ENCODE assay signal across 8 cellular contexts in genomic region chr10:11610151-11610854, GRCh38. TPM values are rescaled to one million over a fixed set of nuclear protein-coding genes. Genes with fewer than 3 reads are reported as not detected.
DNase-seq lines count a peak whose midpoint lies in the region; ATAC-seq and TF ChIP-seq lines count a peak whose summit lies in the region.

No MANE protein-coding gene starts in this region.

- H3K9me3 Mint-ChIP-seq in Caco-2 (ENCODE audit: unreplicated experiment) (no peaks in the 10 kb centered on the region), endodermal cell (no peaks in the 10 kb centered on the region)

- no peaks in the 10 kb centered on the region for H4K20me1 ChIP-seq in OCI-LY1 (ENCODE audit: insufficient read depth, low read length)

- H3K4me1 Mint-ChIP-seq in Caco-2 (ENCODE audit: low read depth, unreplicated experiment) (peaks cover 29% of the 10 kb centered on the region), endodermal cell (peaks cover 30% of the 10 kb centered on the region)

- no peak for DNase-seq in Caco-2
- no peak for DNase-seq in endodermal cell
- no peak for DNase-seq in GM13976 (ENCODE audit: low spot score)
- no peak for DNase-seq in NCI-H2196 treated with DMSO at 0.1 percent for 48 hours (lab: John Stamatoyannopoulos, UW; ENCODE audit: unreplicated experiment)

- no peaks in the 10 kb centered on the region for H3K9me2 ChIP-seq in OCI-LY1 (ENCODE audit: low read depth, low read length)

- ATAC-seq in GM21528 (IDR thresholded peaks at IDR 0.05; ENCODE audit: low FRiP score, unreplicated experiment) = no peak
- ATAC-seq in GM19463 (IDR thresholded peaks at IDR 0.05; ENCODE audit: unreplicated experiment) = no peak

- H2AFZ ChIP-seq in OCI-LY1 (ENCODE audit: low read length) = no peak overlapping the region

- POLR2A ChIA-PET in Caco-2 (lab: Charles Lee) = no interaction called here

- H3K27ac Mint-ChIP-seq in Caco-2 (ENCODE audit: unreplicated experiment) (peak overlapping the region; percentile 72), endodermal cell (peak overlapping the region; percentile 94)

- peaks cover 6% of the 10 kb centered on the region for H3K36me3 Mint-ChIP-seq in Caco-2 (ENCODE audit: insufficient read depth, unreplicated experiment)
- peaks cover 2% of the 10 kb centered on the region for H3K36me3 Mint-ChIP-seq in endodermal cell (ENCODE audit: low read depth)

- in situ Hi-C loops in GM13976 (cut with MboI; ENCODE audit: low sequenced_read_pairs, unreplicated experiment) = no loop called here

- peak overlapping the region; percentile 64 for H3K9ac ChIP-seq in OCI-LY1 (ENCODE audit: low read length)
- H3K9ac ChIP-seq in endodermal cell (ENCODE audit: extremely low read depth, low read length, poor library complexity, severe bottlenecking) = peak overlapping the region; percentile 60

- H3K4me3 ChIP-seq in Caco-2 (ENCODE audit: low read depth, low read length) = peak overlapping the region; percentile 94
- H3K4me3 ChIP-seq in OCI-LY1 (ENCODE audit: low read depth, low read length, poor library complexity, severe bottlenecking) = peak overlapping the region; percentile 67
- peak overlapping the region; percentile 87 for H3K4me3 ChIP-seq in endodermal cell (ENCODE audit: low read length)
- peak overlapping the region; percentile 70 to 74 for H3K4me3 ChIP-seq in neutrophil (ENCODE audit: low read depth in 1 of 2, low read length in 1 of 2)

- H3K4me3 Mint-ChIP-seq in Caco-2 (ENCODE audit: unreplicated experiment) = peak overlapping the region; percentile 82
- H3K4me3 Mint-ChIP-seq in endodermal cell = peak overlapping the region; percentile 91

- H3K36me3 ChIP-seq in Caco-2 (ENCODE audit: control insufficient read depth, insufficient read depth, low read length) = no peaks in the 10 kb centered on the region
- H3K36me3 ChIP-seq in OCI-LY1 (ENCODE audit: insufficient read depth, low read length) = no peaks in the 10 kb centered on the region
- H3K36me3 ChIP-seq in endodermal cell (ENCODE audit: control insufficient read depth, insufficient read depth, low read length) = no peaks in the 10 kb centered on the region
- no peaks in the 10 kb centered on the region for H3K36me3 ChIP-seq in neutrophil

- H3K79me2 ChIP-seq in OCI-LY1 (ENCODE audit: insufficient read depth, low read length) = peaks cover 42% of the 10 kb centered on the region

- H3K27me3 ChIP-seq in Caco-2 (replicated peaks; ENCODE audit: control insufficient read depth, insufficient read depth, low read length) (no peaks in the 10 kb centered on the region), OCI-LY1 (ENCODE audit: insufficient read depth, low read length) (no peaks in the 10 kb centered on the region; the same call in 1 of the 2 replicates), endodermal cell (ENCODE audit: control insufficient read depth, insufficient read depth, low read length, poor library complexity, severe bottlenecking) (peaks cover 9% of the 10 kb centered on the region), neutrophil (peaks cover 13% of the 10 kb centered on the region)

- intact Hi-C loops in Caco-2 (cut with micrococcal nuclease; ENCODE audit: unreplicated experiment) = loop anchor here (1.0 to 2.0 kb wide), 3 partner anchors 50 to 148 kb away; no protein-coding TSS in a partner anchor

- TSS peak; percentile 36 for BruUV-seq in Caco-2 (replicated peaks; lab: Mats Ljungman, UMichigan)

- H3K27me3 Mint-ChIP-seq in Caco-2 (ENCODE audit: insufficient read depth, unreplicated experiment) (no peaks in the 10 kb centered on the region), endodermal cell (ENCODE audit: insufficient read depth) (peaks cover 17% of the 10 kb centered on the region)

- H3K9me3 ChIP-seq in Caco-2 = no peaks in the 10 kb centered on the region
- H3K9me3 ChIP-seq in OCI-LY1 (ENCODE audit: low read length) = no peaks in the 10 kb centered on the region
- peaks cover 10% of the 10 kb centered on the region for H3K9me3 ChIP-seq in endodermal cell (ENCODE audit: control insufficient read depth, low read length)
- H3K9me3 ChIP-seq in neutrophil = no peaks in the 10 kb centered on the region

- peak overlapping the region; percentile 74 for H3K27ac ChIP-seq in OCI-LY1 (ENCODE audit: low read depth, low read length, poor library complexity, severe bottlenecking)
- H3K27ac ChIP-seq in endodermal cell (ENCODE audit: low read depth, low read length) = no peak overlapping the region
- no peak overlapping the region for H3K27ac ChIP-seq in neutrophil

- peak overlapping the region; percentile 63 for H3K4me2 ChIP-seq in OCI-LY1 (ENCODE audit: low read length)

- CTCF ChIA-PET in Caco-2 (lab: Charles Lee) = interaction anchor here (0.7 to 0.8 kb wide), 2 partner anchors 18 to 115 kb away, joined by 3 read pairs; no protein-coding TSS in a partner anchor

- H3K4me1 ChIP-seq in Caco-2 = peaks cover 43% of the 10 kb centered on the region
- peaks cover 57% of the 10 kb centered on the region for H3K4me1 ChIP-seq in OCI-LY1 (ENCODE audit: insufficient read depth, low read length, severe bottlenecking)
- peaks cover 3% of the 10 kb centered on the region for H3K4me1 ChIP-seq in endodermal cell (ENCODE audit: control insufficient read depth, insufficient read depth, low read length)
- peaks cover 14 to 16% of the 10 kb centered on the region in 2 experiments for H3K4me1 ChIP-seq in neutrophil (ENCODE audit: control insufficient read depth in 1 of 2, insufficient read depth in 1 of 2, low read depth in 1 of 2, low read length in 1 of 2)

- TF ChIP-seq CTCF in Caco-2 (IDR thresholded peaks at IDR 0.05; ENCODE audit: insufficient read depth in 1 of 2, low read depth in 1 of 2, low read length in 1 of 2, severe bottlenecking in 1 of 2, unreplicated experiment in 1 of 2) (no peak), OCI-LY1 (IDR thresholded peaks at IDR 0.05; ENCODE audit: low read length) (no peak), endodermal cell (conservative IDR thresholded peaks at IDR 0.05) (no peak), neutrophil (IDR thresholded peaks at IDR 0.05) (no peak), GM13976 (IDR thresholded peaks at IDR 0.05; ENCODE audit: borderline replicate concordance, control extremely low read depth, extremely low read depth, insufficient read depth, missing control alignments) (no peak)

- H3F3A ChIP-seq in OCI-LY1 (ENCODE audit: insufficient read depth, low read length) = no peaks in the 10 kb centered on the region

- WGBS in endodermal cell (ENCODE audit: insufficient coverage in 1 of 2, insufficient read length in 1 of 2), 2 experiments = 0 to 1% methylated on average over 6 to 11 of the region's 12 CpGs

RNA-seq across cellular contexts. Expression of gene USP6NL, which starts 1.1 kb away (rescaled TPM):
- total RNA-seq in Caco-2 (2022) (34.1 and 35.6 TPM in 2 replicates), endodermal cell (10 to 100 TPM; 20.6 to 22.9 TPM)
- polyA plus RNA-seq in endodermal cell (2013, experiment 1 of 2) = 34.3 TPM
- 32.4 TPM for polyA plus RNA-seq in endodermal cell (2013, experiment 2 of 2)
